1 cellular context compared by ENCODE assay signal in genomic region chr11:70031631-70032469, GRCh38.
TF ChIP-seq lines count a peak whose summit lies in the region.

No MANE protein-coding gene starts in this region.

TF ChIP-seq in IMR-90, 13 proteins besides CTCF, POLR2A, EP300 and RAD21:
- TF ChIP-seq RCOR1 (IDR thresholded peaks at IDR 0.05; ENCODE audit: insufficient replicate concordance, low read length), result no peak
- no peak for TF ChIP-seq MAFK (IDR thresholded peaks at IDR 0.05; ENCODE audit: low read depth, low read length)
- no peak for TF ChIP-seq FOS (IDR thresholded peaks at IDR 0.05; ENCODE audit: low read depth, low read length)
- TF ChIP-seq RFX5 (IDR thresholded peaks at IDR 0.05; ENCODE audit: low read depth, low read length), result no peak
- TF ChIP-seq NFE2L2 (IDR thresholded peaks at IDR 0.05; ENCODE audit: low read depth, low read length), result no peak
- TF ChIP-seq SMC3 (IDR thresholded peaks at IDR 0.05; ENCODE audit: low read depth, low read length), result no peak
- TF ChIP-seq MXI1 (IDR thresholded peaks at IDR 0.05; ENCODE audit: borderline replicate concordance, low read depth, low read length), result no peak
- no peak for TF ChIP-seq ELK1 (IDR thresholded peaks at IDR 0.05; ENCODE audit: borderline replicate concordance, low read depth, low read length)
- TF ChIP-seq CHD1 (IDR thresholded peaks at IDR 0.05; ENCODE audit: low read depth, low read length), result no peak
- TF ChIP-seq CEBPB (IDR thresholded peaks at IDR 0.05; ENCODE audit: low read depth, low read length), result no peak
- TF ChIP-seq, protein P1, sequence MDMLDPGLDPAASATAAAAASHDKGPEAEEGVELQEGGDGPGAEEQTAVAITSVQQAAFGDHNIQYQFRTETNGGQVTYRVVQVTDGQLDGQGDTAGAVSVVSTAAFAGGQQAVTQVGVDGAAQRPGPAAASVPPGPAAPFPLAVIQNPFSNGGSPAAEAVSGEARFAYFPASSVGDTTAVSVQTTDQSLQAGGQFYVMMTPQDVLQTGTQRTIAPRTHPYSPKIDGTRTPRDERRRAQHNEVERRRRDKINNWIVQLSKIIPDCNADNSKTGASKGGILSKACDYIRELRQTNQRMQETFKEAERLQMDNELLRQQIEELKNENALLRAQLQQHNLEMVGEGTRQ (IDR thresholded peaks at IDR 0.05; ENCODE audit: low read depth, low read length), result no peak
- TF ChIP-seq BHLHE40 (IDR thresholded peaks at IDR 0.05; ENCODE audit: low read depth, low read length), result no peak
- no peak for TF ChIP-seq MAZ (IDR thresholded peaks at IDR 0.05; ENCODE audit: borderline replicate concordance, low read depth, low read length)
